Comparison of ENCODE assay signal across 8 cellular contexts in genomic region chr10:6162589-6163356, GRCh38. TPM values are rescaled to one million over a fixed set of nuclear protein-coding genes. Genes with fewer than 3 reads are reported as not detected.
DNase-seq lines count a peak whose midpoint lies in the region; ATAC-seq and TF ChIP-seq lines count a peak whose summit lies in the region.

No MANE protein-coding gene starts in this region.

- peaks cover 26% of the 10 kb centered on the region for H3K36me3 Mint-ChIP-seq in activated naive CD4-positive, alpha-beta T cell treated with anti-CD3 and anti-CD28 coated beads for 36 hours (ENCODE audit: low read depth)

- intact Hi-C loops in activated naive CD4-positive, alpha-beta T cell treated with anti-CD3 and anti-CD28 coated beads for 36 hours (cut with micrococcal nuclease), result loop anchor here (1.0 to 5.0 kb wide), 3 partner anchors 21 to 185 kb away; partner anchors contain the start of genes IL15RA and PFKFB3
- intact Hi-C loops in left lung (cut with DNase I), result no loop called here
- intact Hi-C loops in transverse colon (cut with DNase I; ENCODE audit: low total_unique reads), result loop anchor here (1.0 to 5.0 kb wide), 2 partner anchors 16 to 40 kb away; partner anchors contain the start of gene PFKFB3

- in situ Hi-C loops in transverse colon (cut with MboI; ENCODE audit: low pct_ligation_motif_present in 1 of 4, low pct_unique_long_range_greater_than_20kb in 1 of 4, low sequenced_read_pairs in 3 of 4), result no loop called here

- no peak for TF ChIP-seq POLR2A in transverse colon (IDR thresholded peaks at IDR 0.05)

- ATAC-seq in left lung, result no peak
- no peak for ATAC-seq in GM18520 (IDR thresholded peaks at IDR 0.05; ENCODE audit: unreplicated experiment)
- no peak for ATAC-seq in GM19023 (IDR thresholded peaks at IDR 0.05; ENCODE audit: unreplicated experiment)

- no peaks in the 10 kb centered on the region for H3K9me3 Mint-ChIP-seq in activated naive CD4-positive, alpha-beta T cell treated with anti-CD3 and anti-CD28 coated beads for 36 hours

- TF ChIP-seq CTCF in left lung (IDR thresholded peaks at IDR 0.05) (no peak), transverse colon (IDR thresholded peaks at IDR 0.05) (no peak)

- DNase-seq in activated naive CD4-positive, alpha-beta T cell treated with anti-CD3 and anti-CD28 coated beads for 36 hours, result no peak
- no peak for DNase-seq in activated naive CD4-positive, alpha-beta T cell treated with anti-CD3 and anti-CD28 coated beads, Interleukin-2, amount 50 U/mL, for 16 hours
- DNase-seq in amniotic epithelial cell (ENCODE audit: low read depth) (peak; percentile 71), left lung (no peak), transverse colon (peak; percentile 39)
- no peak for DNase-seq in effector CD4-positive, alpha-beta T cell

- H3K27me3 ChIP-seq in left lung (no peaks in the 10 kb centered on the region), transverse colon (no peaks in the 10 kb centered on the region)

- H3K36me3 ChIP-seq in left lung (peaks cover 0 to 13% of the 10 kb centered on the region in 2 donors), transverse colon (no peaks in the 10 kb centered on the region)

- TF ChIP-seq EP300 in transverse colon (IDR thresholded peaks at IDR 0.05; ENCODE audit: low read depth), result no peak

- H3K27me3 Mint-ChIP-seq in activated naive CD4-positive, alpha-beta T cell treated with anti-CD3 and anti-CD28 coated beads for 36 hours (ENCODE audit: low read depth), result no peaks in the 10 kb centered on the region

- peaks cover 57% of the 10 kb centered on the region for H3K4me1 Mint-ChIP-seq in activated naive CD4-positive, alpha-beta T cell treated with anti-CD3 and anti-CD28 coated beads for 36 hours (ENCODE audit: low read depth)

- CTCF ChIA-PET in activated naive CD4-positive, alpha-beta T cell treated with anti-CD3 and anti-CD28 coated beads for 36 hours (lab: Charles Lee), result interaction anchor here (1.2 to 2.6 kb wide), 5 partner anchors 11 to 239 kb away, joined by 4 to 11 read pairs (median 7); partner anchors contain the start of gene PFKFB3

- peaks cover 15 to 55% of the 10 kb centered on the region in 2 donors for H3K4me1 ChIP-seq in left lung
- peaks cover 12 to 28% (median 22%) of the 10 kb centered on the region in 4 donors for H3K4me1 ChIP-seq in transverse colon

- WGBS in transverse colon (ENCODE audit: low coverage in 1 of 2), 2 donors, result 49 to 67% methylated on average over 6 to 12 of the region's 12 CpGs

- H3K4me3 ChIP-seq in left lung, result peak overlapping the region; percentile 62 to 77
- peak overlapping the region in 3 of 4 donors; percentile 72 to 83 (median 78) for H3K4me3 ChIP-seq in transverse colon

- peak overlapping the region; percentile 70 to 96 for H3K27ac ChIP-seq in left lung
- peak overlapping the region; percentile 93 to 99 (median 96) for H3K27ac ChIP-seq in transverse colon

- H3K27ac Mint-ChIP-seq in activated naive CD4-positive, alpha-beta T cell treated with anti-CD3 and anti-CD28 coated beads for 36 hours, result peak overlapping the region; percentile 50

- peak overlapping the region; percentile 54 for H3K4me3 Mint-ChIP-seq in activated naive CD4-positive, alpha-beta T cell treated with anti-CD3 and anti-CD28 coated beads for 36 hours

- no peaks in the 10 kb centered on the region for H3K9me3 ChIP-seq in left lung
- no peaks in the 10 kb centered on the region for H3K9me3 ChIP-seq in transverse colon

RNA-seq across cellular contexts. Expression of gene PFKFB3, which starts 40.0 kb away (rescaled TPM):
- total RNA-seq in activated naive CD4-positive, alpha-beta T cell treated with anti-CD3 and anti-CD28 coated beads for 36 hours, result 10 to 100 TPM; 87.7 to 88.5 TPM
- total RNA-seq in left lung (100 to 1,000 TPM in 1 of 2 donors, 10 to 100 TPM in 1; 41.8 to 120 TPM), transverse colon (10 to 100 TPM; 16.9 to 29.9 (median 20.2) TPM)

Comparison
In these comparisons a context has a peak if more than half of its experiments do, and no peak if none do; other contexts are left out.
1. DNase-seq: peak in amniotic epithelial cell (single experiment) and transverse colon (single experiment); none in activated naive CD4-positive, alpha-beta T cell treated with anti-CD3 and anti-CD28 coated beads for 36 hours (single experiment), activated naive CD4-positive, alpha-beta T cell treated with anti-CD3 and anti-CD28 coated beads, Interleukin-2, amount 50 U/mL, for 16 hours (single experiment), left lung (0 of 2) and effector CD4-positive, alpha-beta T cell (single experiment).
2. intact Hi-C loops: an anchor here in activated naive CD4-positive, alpha-beta T cell treated with anti-CD3 and anti-CD28 coated beads for 36 hours (1.0 to 5.0 kb wide) and transverse colon (1.0 to 5.0 kb wide); none called in left lung.